In the genomic region with DNA sequence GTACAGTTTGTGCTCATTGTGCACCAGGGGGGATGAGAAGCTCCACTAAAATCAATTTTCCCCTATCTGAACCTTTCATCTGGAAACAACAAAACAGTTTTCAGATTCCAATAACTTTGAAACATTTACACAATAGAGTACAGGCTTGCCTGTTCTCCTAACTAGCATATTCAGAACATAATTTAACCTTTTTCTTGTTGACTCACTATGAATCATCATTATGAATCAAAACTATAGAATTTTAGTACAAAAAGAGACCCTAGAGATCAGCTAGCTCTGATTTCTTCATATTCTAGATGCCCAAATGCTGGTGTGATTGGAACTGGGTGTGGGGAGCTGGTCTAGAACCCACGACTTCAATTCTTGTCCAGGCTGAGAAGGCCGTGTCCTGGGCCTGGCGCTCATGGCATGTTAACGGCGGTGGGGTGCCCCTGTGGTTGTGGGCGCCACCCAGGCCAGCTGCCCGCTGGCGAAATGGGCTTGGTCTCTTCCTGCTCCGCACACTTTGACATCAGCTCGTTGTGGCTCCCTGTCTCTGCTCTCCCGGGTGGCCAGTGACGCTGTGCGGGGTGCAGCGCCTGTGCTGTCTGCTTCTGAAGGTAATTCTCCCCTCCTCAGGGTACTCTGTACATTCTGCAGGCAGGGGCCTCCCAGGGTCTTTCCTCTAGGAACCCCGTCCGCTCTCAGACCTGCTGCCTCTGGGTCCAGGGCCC, we compare ENCODE assay signal across 17 cellular contexts. TPM values are rescaled to one million over a fixed set of nuclear protein-coding genes. Genes with fewer than 3 reads are reported as not detected.
A peak's percentile ranks its signal among the peaks of the same experiment; 100 is the strongest.
DNase-seq lines count a peak whose midpoint lies in the region; ATAC-seq and TF ChIP-seq lines count a peak whose summit lies in the region.
"Had no signal": no experiment of that assay in that cellular context is flagged by ENCODE, and none has a peak within 500 bp of the region (broad histone marks: within the 10 kb centered on the region; RNA-seq: fewer than 3 reads in every experiment).

No MANE protein-coding gene starts in this region.

- intact Hi-C loops in MCF 10A (cut with micrococcal nuclease) (no loop called here), breast epithelium (cut with DNase I; ENCODE audit: low total_unique reads) (no loop called here)

- no peaks in the 10 kb centered on the region for H3K36me3 Mint-ChIP-seq in MCF 10A (ENCODE audit: insufficient read depth, unreplicated experiment)

- no peaks in the 10 kb centered on the region for H3K9me3 ChIP-seq in breast epithelium

- CTCF ChIA-PET in MCF 10A (lab: Yijun Ruan, JAX) = interaction anchor here (0.6 kb wide), 2 partner anchors 160 to 310 kb away, joined by 3 to 6 read pairs; no protein-coding TSS in a partner anchor

- no TSS peak for BruUV-seq in MCF 10A (replicated peaks; lab: Mats Ljungman, UMichigan)

- TF ChIP-seq CTCF in MCF 10A (IDR thresholded peaks at IDR 0.05; ENCODE audit: unreplicated experiment) = no peak
- TF ChIP-seq CTCF in breast epithelium (IDR thresholded peaks at IDR 0.05) = no peak
- TF ChIP-seq CTCF in fibroblast of pulmonary artery (IDR thresholded peaks at IDR 0.05; ENCODE audit: low read length, missing control alignments) = no peak

- H3K4me1 Mint-ChIP-seq in MCF 10A (ENCODE audit: insufficient read depth, unreplicated experiment) = peaks cover 36% of the 10 kb centered on the region

- no peaks in the 10 kb centered on the region for H3K27me3 ChIP-seq in breast epithelium

- no peak for ATAC-seq in GM18517 (IDR thresholded peaks at IDR 0.05; ENCODE audit: unreplicated experiment)
- ATAC-seq: left colon had no signal

- DNase-seq in MCF 10A (ENCODE audit: unreplicated experiment) (peak; percentile 54), breast epithelium (ENCODE audit: low spot score in 2 of 2) (no peak), amniotic epithelial cell (ENCODE audit: low read depth) (peak; percentile 64), fibroblast of pulmonary artery (ENCODE audit: low read depth) (peak; percentile 46), NCI-H187 treated with DMSO at 0.1 percent for 48 hours (lab: John Stamatoyannopoulos, UW) (no peak), hippocampal formation (lab: John Stamatoyannopoulos, UW) (no peak)
- no peak for DNase-seq in stimulated activated CD4-positive, alpha-beta T cell treated with anti-CD3 and anti-CD28 coated beads, Interleukin-2, amount 100 ng/mL, for 24 hours
- DNase-seq: activated CD4-positive, CD25-positive, alpha-beta regulatory T cell; hypothalamus; left colon; NCI-H1105 treated with DMSO at 0.1 percent for 48 hours; NCI-H2171 treated with DMSO at 0.1 percent for 48 hours; occipital lobe; T-helper 2 cell had no signal

- POLR2A ChIA-PET in MCF 10A (lab: Yijun Ruan, JAX) = no interaction called here

- peak overlapping the region; percentile 90 for H3K27ac Mint-ChIP-seq in MCF 10A (ENCODE audit: low read depth, unreplicated experiment)
- H3K27ac Mint-ChIP-seq: dendritic cell treated with granulocyte-macrophage colony-stimulating factor and Interleukin-4, amounts not matched to agents 40 ng/mL and 50 ng/mL, for 4 days had no signal

- no peaks in the 10 kb centered on the region for H3K27me3 Mint-ChIP-seq in MCF 10A (ENCODE audit: insufficient read depth, unreplicated experiment)
- H3K27me3 Mint-ChIP-seq: dendritic cell treated with granulocyte-macrophage colony-stimulating factor and Interleukin-4, amounts not matched to agents 40 ng/mL and 50 ng/mL, for 4 days had no signal

- H3K4me1 ChIP-seq in breast epithelium = no peaks in the 10 kb centered on the region

- H3K4me3 ChIP-seq in breast epithelium = no peak overlapping the region
- H3K4me3 ChIP-seq in fibroblast of pulmonary artery (replicated peaks; ENCODE audit: low read depth, low read length) = no peak overlapping the region
- H3K4me3 ChIP-seq: skin epidermis had no signal

- peaks cover 7% of the 10 kb centered on the region for H3K9me3 Mint-ChIP-seq in MCF 10A (ENCODE audit: unreplicated experiment)
- H3K9me3 Mint-ChIP-seq: dendritic cell treated with granulocyte-macrophage colony-stimulating factor and Interleukin-4, amounts not matched to agents 40 ng/mL and 50 ng/mL, for 4 days had no signal

- no peaks in the 10 kb centered on the region for H3K36me3 ChIP-seq in breast epithelium

- H3K4me3 Mint-ChIP-seq in MCF 10A (ENCODE audit: unreplicated experiment) = no peak overlapping the region
- H3K4me3 Mint-ChIP-seq: dendritic cell treated with granulocyte-macrophage colony-stimulating factor and Interleukin-4, amounts not matched to agents 40 ng/mL and 50 ng/mL, for 4 days had no signal

- no peak for TF ChIP-seq POLR2A in breast epithelium (IDR thresholded peaks at IDR 0.05)

- H3K27ac ChIP-seq in breast epithelium = no peak overlapping the region
- H3K27ac ChIP-seq: skin epidermis had no signal

RNA-seq across cellular contexts. Expression of gene AGPAT4, which starts 29.9 kb away (rescaled TPM):
- total RNA-seq in MCF 10A (2022) (5.6 and 7.3 TPM in 2 replicates), breast epithelium (10 to 100 TPM in 1 of 3 donors, 1 to 10 TPM in 2; 4.6 to 10.5 (median 6.2) TPM)

Comparison
In these comparisons a context has a peak if more than half of its experiments do, and no peak if none do; other contexts are left out.
1. DNase-seq: peak in MCF 10A (single experiment), amniotic epithelial cell (single experiment) and fibroblast of pulmonary artery (single experiment); none in breast epithelium (0 of 2), NCI-H187 treated with DMSO at 0.1 percent for 48 hours (single experiment), stimulated activated CD4-positive, alpha-beta T cell treated with anti-CD3 and anti-CD28 coated beads, Interleukin-2, amount 100 ng/mL, for 24 hours (0 of 2) and hippocampal formation (0 of 2).